Comparison of ENCODE assay signal across 8 cellular contexts in genomic region chr2:231056453-231057416, GRCh38. TPM values are rescaled to one million over a fixed set of nuclear protein-coding genes. Genes with fewer than 3 reads are reported as not detected.
A peak's percentile ranks its signal among the peaks of the same experiment; 100 is the strongest.
DNase-seq lines count a peak whose midpoint lies in the region; ATAC-seq and TF ChIP-seq lines count a peak whose summit lies in the region.

Gene PSMD1 (plus strand): TSS chr2:231056867. CDS start chr2:231057026, 159 bp downstream.

- H3K36me3 ChIP-seq in heart right ventricle (peaks cover 0 to 11% (median 3%) of the 10 kb centered on the region in 9 donors), upper lobe of right lung (peaks cover 8% of the 10 kb centered on the region)

- ATAC-seq in HG02852 (IDR thresholded peaks at IDR 0.05; ENCODE audit: unreplicated experiment) (peak; percentile 62), heart right ventricle (peak; percentile 89 to 95 (median 92)), upper lobe of right lung (peak; percentile 97)

- H3K27ac ChIP-seq in heart right ventricle (peak within 1 kb of the TSS; percentile 88 to 98 (median 95)), upper lobe of right lung (peak within 1 kb of the TSS; percentile 97)

- H3K9me3 ChIP-seq in heart right ventricle (no peaks in the 10 kb centered on the region), upper lobe of right lung (no peaks in the 10 kb centered on the region)

- H3K27me3 ChIP-seq in heart right ventricle (no peaks in the 10 kb centered on the region), upper lobe of right lung (no peaks in the 10 kb centered on the region)

- peak; percentile 93 for TF ChIP-seq CTCF in GM13976 (IDR thresholded peaks at IDR 0.05; ENCODE audit: borderline replicate concordance, control extremely low read depth, extremely low read depth, insufficient read depth, missing control alignments)
- peak; percentile 87 to 99 (median 97) for TF ChIP-seq CTCF in heart right ventricle (IDR thresholded peaks at IDR 0.05)
- peak; percentile 94 for TF ChIP-seq CTCF in upper lobe of right lung (IDR thresholded peaks at IDR 0.05)

- in situ Hi-C loops in GM13976 (cut with MboI; ENCODE audit: low sequenced_read_pairs, unreplicated experiment): no loop called here

- intact Hi-C loops in T-helper 1 cell treated with Interleukin-12 subunit alpha and Interleukin-12 subunit beta and Interleukin-4 antibody, amounts not matched to agents 30 ng/mL and 1 ng/mL, for 36 hours (cut with micrococcal nuclease): loop anchor here (1.0 to 10.0 kb wide), 13 partner anchors 154 to 1232 kb away; partner anchors contain the start of genes FBXO36, ITM2C, NCL and PDE6D
- intact Hi-C loops in heart right ventricle (cut with DNase I): loop anchor here in 3 of 10 donors (10.0 kb wide), 1 partner anchor 232 kb away; no protein-coding TSS in a partner anchor
- intact Hi-C loops in posterior vena cava (cut with DNase I): no loop called here
- intact Hi-C loops in upper lobe of right lung (cut with DNase I): no loop called here

- DNase-seq in GM13976 (ENCODE audit: low spot score) (peak; percentile 95), NCI-H1436 treated with DMSO at 0.1 percent for 48 hours (lab: John Stamatoyannopoulos, UW) (peak; percentile 24), amniotic epithelial cell (ENCODE audit: low read depth) (peak; percentile 88), heart right ventricle (peak; percentile 92 to 96), posterior vena cava (ENCODE audit: low spot score) (peak; percentile 97), upper lobe of right lung (peak; percentile 94)

- H3K4me3 ChIP-seq in heart right ventricle: peak within 1 kb of the TSS; percentile 69 to 100 (median 97)
- H3K4me3 ChIP-seq in upper lobe of right lung: peak within 1 kb of the TSS; percentile 90

- peaks cover 20 to 52% (median 34%) of the 10 kb centered on the region in 9 donors for H3K4me1 ChIP-seq in heart right ventricle
- H3K4me1 ChIP-seq in upper lobe of right lung: peaks cover 32% of the 10 kb centered on the region

- 0% methylated on average over 59 to 73 of the region's 73 CpGs for WGBS in heart right ventricle, 2 donors

RNA-seq across cellular contexts. Expression of gene PSMD1, which starts in this region (rescaled TPM):
- total RNA-seq in T-helper 1 cell treated with Interleukin-12 subunit alpha and Interleukin-12 subunit beta and Interleukin-4 antibody, amounts not matched to agents 30 ng/mL and 1 ng/mL, for 36 hours: 126 and 128 TPM in 2 replicates
- total RNA-seq in heart right ventricle: 100 to 1,000 TPM in 4 of 10 donors, 10 to 100 TPM in 6; 88.4 to 113 (median 95.1) TPM
- polyA plus RNA-seq in heart right ventricle: 10 to 100 TPM; 39.8 to 50.7 TPM
- 10 to 100 TPM; 76.9 to 89.3 TPM for total RNA-seq in posterior vena cava
- 59.0 TPM for total RNA-seq in upper lobe of right lung

Comparison
In these comparisons a context has a peak if more than half of its experiments do, and no peak if none do; other contexts are left out.
1. Peak in every context shown above with its lines: DNase-seq, ATAC-seq, H3K4me3 ChIP-seq and H3K27ac ChIP-seq.
2. DNase-seq: peak in every context shown above with its lines; median percentile 97 in posterior vena cava; 95 in GM13976; 94 in heart right ventricle; 94 in upper lobe of right lung; 88 in amniotic epithelial cell; 24 in NCI-H1436 treated with DMSO at 0.1 percent for 48 hours.